ENCODE assay signal across 1 cellular context in the genomic region with DNA sequence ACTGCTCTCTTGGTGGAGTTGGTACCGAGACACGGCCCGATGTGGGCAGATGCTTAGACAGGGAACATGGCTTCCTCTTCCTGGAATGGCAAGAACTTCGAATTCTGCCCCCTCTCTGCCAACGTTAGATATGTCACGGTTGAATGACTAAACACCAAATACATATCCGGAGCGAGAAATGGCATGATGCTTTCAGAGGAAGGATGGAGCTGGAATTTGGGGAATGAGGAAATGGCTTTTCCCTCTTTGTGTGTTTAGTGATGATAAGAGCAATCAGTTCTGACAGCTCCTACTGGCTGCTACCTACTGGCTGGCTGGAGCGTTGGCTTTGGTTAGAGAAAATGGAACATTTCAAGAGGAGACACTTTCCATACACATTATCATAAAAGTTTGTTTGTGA.
TF ChIP-seq lines count a peak whose summit lies in the region.

No MANE protein-coding gene starts in this region.

TF ChIP-seq in K562, 482 proteins besides CTCF, POLR2A, EP300 and RAD21 (continued from another document and continues in another):
- TF ChIP-seq, protein P1, sequence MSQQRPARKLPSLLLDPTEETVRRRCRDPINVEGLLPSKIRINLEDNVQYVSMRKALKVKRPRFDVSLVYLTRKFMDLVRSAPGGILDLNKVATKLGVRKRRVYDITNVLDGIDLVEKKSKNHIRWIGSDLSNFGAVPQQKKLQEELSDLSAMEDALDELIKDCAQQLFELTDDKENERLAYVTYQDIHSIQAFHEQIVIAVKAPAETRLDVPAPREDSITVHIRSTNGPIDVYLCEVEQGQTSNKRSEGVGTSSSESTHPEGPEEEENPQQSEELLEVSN (IDR thresholded peaks at IDR 0.05; ENCODE audit: borderline replicate concordance in 1 of 2, extremely low read depth in 1 of 2, insufficient read depth in 1 of 2, insufficient read length in 1 of 2, low read depth in 1 of 2, low read length in 1 of 2, poor library complexity in 1 of 2, severe bottlenecking in 1 of 2), result no peak
- TF ChIP-seq, protein P2, sequence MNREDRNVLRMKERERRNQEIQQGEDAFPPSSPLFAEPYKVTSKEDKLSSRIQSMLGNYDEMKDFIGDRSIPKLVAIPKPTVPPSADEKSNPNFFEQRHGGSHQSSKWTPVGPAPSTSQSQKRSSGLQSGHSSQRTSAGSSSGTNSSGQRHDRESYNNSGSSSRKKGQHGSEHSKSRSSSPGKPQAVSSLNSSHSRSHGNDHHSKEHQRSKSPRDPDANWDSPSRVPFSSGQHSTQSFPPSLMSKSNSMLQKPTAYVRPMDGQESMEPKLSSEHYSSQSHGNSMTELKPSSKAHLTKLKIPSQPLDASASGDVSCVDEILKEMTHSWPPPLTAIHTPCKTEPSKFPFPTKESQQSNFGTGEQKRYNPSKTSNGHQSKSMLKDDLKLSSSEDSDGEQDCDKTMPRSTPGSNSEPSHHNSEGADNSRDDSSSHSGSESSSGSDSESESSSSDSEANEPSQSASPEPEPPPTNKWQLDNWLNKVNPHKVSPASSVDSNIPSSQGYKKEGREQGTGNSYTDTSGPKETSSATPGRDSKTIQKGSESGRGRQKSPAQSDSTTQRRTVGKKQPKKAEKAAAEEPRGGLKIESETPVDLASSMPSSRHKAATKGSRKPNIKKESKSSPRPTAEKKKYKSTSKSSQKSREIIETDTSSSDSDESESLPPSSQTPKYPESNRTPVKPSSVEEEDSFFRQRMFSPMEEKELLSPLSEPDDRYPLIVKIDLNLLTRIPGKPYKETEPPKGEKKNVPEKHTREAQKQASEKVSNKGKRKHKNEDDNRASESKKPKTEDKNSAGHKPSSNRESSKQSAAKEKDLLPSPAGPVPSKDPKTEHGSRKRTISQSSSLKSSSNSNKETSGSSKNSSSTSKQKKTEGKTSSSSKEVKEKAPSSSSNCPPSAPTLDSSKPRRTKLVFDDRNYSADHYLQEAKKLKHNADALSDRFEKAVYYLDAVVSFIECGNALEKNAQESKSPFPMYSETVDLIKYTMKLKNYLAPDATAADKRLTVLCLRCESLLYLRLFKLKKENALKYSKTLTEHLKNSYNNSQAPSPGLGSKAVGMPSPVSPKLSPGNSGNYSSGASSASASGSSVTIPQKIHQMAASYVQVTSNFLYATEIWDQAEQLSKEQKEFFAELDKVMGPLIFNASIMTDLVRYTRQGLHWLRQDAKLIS (CRISPR knock-in tag; IDR thresholded peaks at IDR 0.05), result no peak
- no peak for TF ChIP-seq NR4A1 (CRISPR knock-in tag; IDR thresholded peaks at IDR 0.05)
- TF ChIP-seq NR4A1 (tag; IDR thresholded peaks at IDR 0.05), result no peak
- TF ChIP-seq, protein P3, sequence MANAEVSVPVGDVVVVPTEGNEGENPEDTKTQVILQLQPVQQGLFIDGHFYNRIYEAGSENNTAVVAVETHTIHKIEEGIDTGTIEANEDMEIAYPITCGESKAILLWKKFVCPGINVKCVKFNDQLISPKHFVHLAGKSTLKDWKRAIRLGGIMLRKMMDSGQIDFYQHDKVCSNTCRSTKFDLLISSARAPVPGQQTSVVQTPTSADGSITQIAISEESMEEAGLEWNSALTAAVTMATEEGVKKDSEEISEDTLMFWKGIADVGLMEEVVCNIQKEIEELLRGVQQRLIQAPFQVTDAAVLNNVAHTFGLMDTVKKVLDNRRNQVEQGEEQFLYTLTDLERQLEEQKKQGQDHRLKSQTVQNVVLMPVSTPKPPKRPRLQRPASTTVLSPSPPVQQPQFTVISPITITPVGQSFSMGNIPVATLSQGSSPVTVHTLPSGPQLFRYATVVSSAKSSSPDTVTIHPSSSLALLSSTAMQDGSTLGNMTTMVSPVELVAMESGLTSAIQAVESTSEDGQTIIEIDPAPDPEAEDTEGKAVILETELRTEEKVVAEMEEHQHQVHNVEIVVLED (CRISPR knock-in tag; IDR thresholded peaks at IDR 0.05), result no peak
- peak; percentile 69 for TF ChIP-seq SMARCA4 (IDR thresholded peaks at IDR 0.05)
- no peak for TF ChIP-seq ELF4 (CRISPR knock-in tag; IDR thresholded peaks at IDR 0.05)
- TF ChIP-seq KLF1 (tag; IDR thresholded peaks at IDR 0.05), result no peak
- TF ChIP-seq EGR1 (conservative IDR thresholded peaks at IDR 0.05), result no peak
- no peak for TF ChIP-seq DDX20 (tag; IDR thresholded peaks at IDR 0.05; ENCODE audit: low read depth)
- no peak for TF ChIP-seq MIER1 (IDR thresholded peaks at IDR 0.05; ENCODE audit: low read depth)
- TF ChIP-seq ZNF121 (CRISPR knock-in tag; conservative IDR thresholded peaks at IDR 0.05), result no peak
- TF ChIP-seq SNIP1 (IDR thresholded peaks at IDR 0.05; ENCODE audit: low read depth), result no peak
- TF ChIP-seq MED1 (CRISPR knock-in tag; IDR thresholded peaks at IDR 0.05; ENCODE audit: borderline replicate concordance), result no peak
- no peak for TF ChIP-seq BCL6 (CRISPR knock-in tag; IDR thresholded peaks at IDR 0.05)
- no peak for TF ChIP-seq STAT5B (CRISPR knock-in tag; IDR thresholded peaks at IDR 0.05)
- no peak for TF ChIP-seq ZNF444 (CRISPR knock-in tag; IDR thresholded peaks at IDR 0.05)
- TF ChIP-seq HNRNPUL1 (IDR thresholded peaks at IDR 0.05; ENCODE audit: low read length), result no peak
- TF ChIP-seq XRCC3 (IDR thresholded peaks at IDR 0.05), result no peak
- no peak for TF ChIP-seq ZNF668 (CRISPR knock-in tag; IDR thresholded peaks at IDR 0.05)
- TF ChIP-seq GABPA (tag; conservative IDR thresholded peaks at IDR 0.05; ENCODE audit: low read depth), result no peak
- no peak for TF ChIP-seq ZBTB17 (CRISPR knock-in tag; IDR thresholded peaks at IDR 0.05)
- no peak for TF ChIP-seq EZH2 (IDR thresholded peaks at IDR 0.05; ENCODE audit: borderline replicate concordance, low read depth, low read length)
- no peak for TF ChIP-seq BACH1 (tag; IDR thresholded peaks at IDR 0.05)
- no peak for TF ChIP-seq HNRNPK (IDR thresholded peaks at IDR 0.05; ENCODE audit: low read depth, low read length, poor library complexity, severe bottlenecking)
- TF ChIP-seq TEAD2 (tag; IDR thresholded peaks at IDR 0.05), result peak; percentile 24; the same call in 1 of the 2 replicates
- peak; percentile 56 to 81; a peak in 3 of 4 replicates for TF ChIP-seq KDM1A (IDR thresholded peaks at IDR 0.05)
- TF ChIP-seq ETV6 (IDR thresholded peaks at IDR 0.05; ENCODE audit: borderline replicate concordance in 1 of 2, low read depth in 2 of 2, low read length in 1 of 2), result no peak
- no peak for TF ChIP-seq ETV6 (CRISPR knock-in tag; IDR thresholded peaks at IDR 0.05; ENCODE audit: borderline replicate concordance)
- peak; percentile 45; the same call in 1 of the 2 replicates for TF ChIP-seq DPF2 (IDR thresholded peaks at IDR 0.05)
- TF ChIP-seq, protein P4, sequence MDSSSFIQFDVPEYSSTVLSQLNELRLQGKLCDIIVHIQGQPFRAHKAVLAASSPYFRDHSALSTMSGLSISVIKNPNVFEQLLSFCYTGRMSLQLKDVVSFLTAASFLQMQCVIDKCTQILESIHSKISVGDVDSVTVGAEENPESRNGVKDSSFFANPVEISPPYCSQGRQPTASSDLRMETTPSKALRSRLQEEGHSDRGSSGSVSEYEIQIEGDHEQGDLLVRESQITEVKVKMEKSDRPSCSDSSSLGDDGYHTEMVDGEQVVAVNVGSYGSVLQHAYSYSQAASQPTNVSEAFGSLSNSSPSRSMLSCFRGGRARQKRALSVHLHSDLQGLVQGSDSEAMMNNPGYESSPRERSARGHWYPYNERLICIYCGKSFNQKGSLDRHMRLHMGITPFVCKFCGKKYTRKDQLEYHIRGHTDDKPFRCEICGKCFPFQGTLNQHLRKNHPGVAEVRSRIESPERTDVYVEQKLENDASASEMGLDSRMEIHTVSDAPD (CRISPR knock-in tag; IDR thresholded peaks at IDR 0.05), result no peak
- TF ChIP-seq NR3C1 (CRISPR knock-in tag; IDR thresholded peaks at IDR 0.05), result no peak
- TF ChIP-seq, protein P5, sequence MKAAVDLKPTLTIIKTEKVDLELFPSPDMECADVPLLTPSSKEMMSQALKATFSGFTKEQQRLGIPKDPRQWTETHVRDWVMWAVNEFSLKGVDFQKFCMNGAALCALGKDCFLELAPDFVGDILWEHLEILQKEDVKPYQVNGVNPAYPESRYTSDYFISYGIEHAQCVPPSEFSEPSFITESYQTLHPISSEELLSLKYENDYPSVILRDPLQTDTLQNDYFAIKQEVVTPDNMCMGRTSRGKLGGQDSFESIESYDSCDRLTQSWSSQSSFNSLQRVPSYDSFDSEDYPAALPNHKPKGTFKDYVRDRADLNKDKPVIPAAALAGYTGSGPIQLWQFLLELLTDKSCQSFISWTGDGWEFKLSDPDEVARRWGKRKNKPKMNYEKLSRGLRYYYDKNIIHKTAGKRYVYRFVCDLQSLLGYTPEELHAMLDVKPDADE (conservative IDR thresholded peaks at IDR 0.05; ENCODE audit: control insufficient read depth, low read depth, low read length), result no peak
- TF ChIP-seq, protein P6, sequence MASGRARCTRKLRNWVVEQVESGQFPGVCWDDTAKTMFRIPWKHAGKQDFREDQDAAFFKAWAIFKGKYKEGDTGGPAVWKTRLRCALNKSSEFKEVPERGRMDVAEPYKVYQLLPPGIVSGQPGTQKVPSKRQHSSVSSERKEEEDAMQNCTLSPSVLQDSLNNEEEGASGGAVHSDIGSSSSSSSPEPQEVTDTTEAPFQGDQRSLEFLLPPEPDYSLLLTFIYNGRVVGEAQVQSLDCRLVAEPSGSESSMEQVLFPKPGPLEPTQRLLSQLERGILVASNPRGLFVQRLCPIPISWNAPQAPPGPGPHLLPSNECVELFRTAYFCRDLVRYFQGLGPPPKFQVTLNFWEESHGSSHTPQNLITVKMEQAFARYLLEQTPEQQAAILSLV (tag; IDR thresholded peaks at IDR 0.05), result no peak
- no peak for TF ChIP-seq MTF1 (CRISPR knock-in tag; IDR thresholded peaks at IDR 0.05; ENCODE audit: borderline replicate concordance)
- TF ChIP-seq, protein P7, sequence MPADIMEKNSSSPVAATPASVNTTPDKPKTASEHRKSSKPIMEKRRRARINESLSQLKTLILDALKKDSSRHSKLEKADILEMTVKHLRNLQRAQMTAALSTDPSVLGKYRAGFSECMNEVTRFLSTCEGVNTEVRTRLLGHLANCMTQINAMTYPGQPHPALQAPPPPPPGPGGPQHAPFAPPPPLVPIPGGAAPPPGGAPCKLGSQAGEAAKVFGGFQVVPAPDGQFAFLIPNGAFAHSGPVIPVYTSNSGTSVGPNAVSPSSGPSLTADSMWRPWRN (IDR thresholded peaks at IDR 0.05; ENCODE audit: low read depth), result no peak
- no peak for TF ChIP-seq MYC (IDR thresholded peaks at IDR 0.05; ENCODE audit: low read depth, low read length)
- TF ChIP-seq MYC (CRISPR knock-in tag; IDR thresholded peaks at IDR 0.05; ENCODE audit: borderline replicate concordance, low read depth), result no peak
- TF ChIP-seq SIN3A (IDR thresholded peaks at IDR 0.05; ENCODE audit: borderline replicate concordance in 2 of 2, control insufficient read depth in 1 of 2, low read depth in 2 of 2, low read length in 2 of 2), result no peak
- TF ChIP-seq, protein P8, sequence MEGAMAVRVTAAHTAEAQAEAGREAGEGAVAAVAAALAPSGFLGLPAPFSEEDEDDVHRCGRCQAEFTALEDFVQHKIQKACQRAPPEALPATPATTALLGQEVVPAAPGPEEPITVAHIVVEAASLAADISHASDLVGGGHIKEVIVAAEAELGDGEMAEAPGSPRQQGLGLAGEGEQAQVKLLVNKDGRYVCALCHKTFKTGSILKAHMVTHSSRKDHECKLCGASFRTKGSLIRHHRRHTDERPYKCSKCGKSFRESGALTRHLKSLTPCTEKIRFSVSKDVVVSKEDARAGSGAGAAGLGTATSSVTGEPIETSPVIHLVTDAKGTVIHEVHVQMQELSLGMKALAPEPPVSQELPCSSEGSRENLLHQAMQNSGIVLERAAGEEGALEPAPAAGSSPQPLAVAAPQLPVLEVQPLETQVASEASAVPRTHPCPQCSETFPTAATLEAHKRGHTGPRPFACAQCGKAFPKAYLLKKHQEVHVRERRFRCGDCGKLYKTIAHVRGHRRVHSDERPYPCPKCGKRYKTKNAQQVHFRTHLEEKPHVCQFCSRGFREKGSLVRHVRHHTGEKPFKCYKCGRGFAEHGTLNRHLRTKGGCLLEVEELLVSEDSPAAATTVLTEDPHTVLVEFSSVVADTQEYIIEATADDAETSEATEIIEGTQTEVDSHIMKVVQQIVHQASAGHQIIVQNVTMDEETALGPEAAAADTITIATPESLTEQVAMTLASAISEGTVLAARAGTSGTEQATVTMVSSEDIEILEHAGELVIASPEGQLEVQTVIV (CRISPR knock-in tag; IDR thresholded peaks at IDR 0.05; ENCODE audit: borderline replicate concordance), result no peak
- TF ChIP-seq GABPB2 (CRISPR knock-in tag; conservative IDR thresholded peaks at IDR 0.05), result no peak
- no peak for TF ChIP-seq ZKSCAN8 (CRISPR knock-in tag; IDR thresholded peaks at IDR 0.05)
- no peak for TF ChIP-seq ZNF584 (CRISPR knock-in tag; IDR thresholded peaks at IDR 0.05; ENCODE audit: low read depth)
- TF ChIP-seq, protein P9, sequence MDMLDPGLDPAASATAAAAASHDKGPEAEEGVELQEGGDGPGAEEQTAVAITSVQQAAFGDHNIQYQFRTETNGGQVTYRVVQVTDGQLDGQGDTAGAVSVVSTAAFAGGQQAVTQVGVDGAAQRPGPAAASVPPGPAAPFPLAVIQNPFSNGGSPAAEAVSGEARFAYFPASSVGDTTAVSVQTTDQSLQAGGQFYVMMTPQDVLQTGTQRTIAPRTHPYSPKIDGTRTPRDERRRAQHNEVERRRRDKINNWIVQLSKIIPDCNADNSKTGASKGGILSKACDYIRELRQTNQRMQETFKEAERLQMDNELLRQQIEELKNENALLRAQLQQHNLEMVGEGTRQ (CRISPR knock-in tag; IDR thresholded peaks at IDR 0.05), result no peak
- TF ChIP-seq HCFC1 (IDR thresholded peaks at IDR 0.05; ENCODE audit: low read depth, low read length), result no peak
- TF ChIP-seq RBBP5 (IDR thresholded peaks at IDR 0.05; ENCODE audit: borderline replicate concordance, insufficient read depth, low read length, poor library complexity, severe bottlenecking), result no peak
- TF ChIP-seq HDAC6 (IDR thresholded peaks at IDR 0.05; ENCODE audit: low read depth, low read length), result no peak
- TF ChIP-seq, protein P10, sequence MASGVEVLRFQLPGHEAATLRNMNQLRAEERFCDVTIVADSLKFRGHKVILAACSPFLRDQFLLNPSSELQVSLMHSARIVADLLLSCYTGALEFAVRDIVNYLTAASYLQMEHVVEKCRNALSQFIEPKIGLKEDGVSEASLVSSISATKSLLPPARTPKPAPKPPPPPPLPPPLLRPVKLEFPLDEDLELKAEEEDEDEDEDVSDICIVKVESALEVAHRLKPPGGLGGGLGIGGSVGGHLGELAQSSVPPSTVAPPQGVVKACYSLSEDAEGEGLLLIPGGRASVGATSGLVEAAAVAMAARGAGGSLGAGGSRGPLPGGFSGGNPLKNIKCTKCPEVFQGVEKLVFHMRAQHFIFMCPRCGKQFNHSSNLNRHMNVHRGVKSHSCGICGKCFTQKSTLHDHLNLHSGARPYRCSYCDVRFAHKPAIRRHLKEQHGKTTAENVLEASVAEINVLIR (CRISPR knock-in tag; IDR thresholded peaks at IDR 0.05), result no peak
- peak in 1 of 3 experiments; percentile 12 for TF ChIP-seq YY1 (IDR thresholded peaks at IDR 0.05; ENCODE audit: borderline replicate concordance in 1 of 3, control insufficient read depth in 1 of 3, extremely low read depth in 1 of 3, insufficient read depth in 3 of 3, insufficient read length in 1 of 3, insufficient replicate concordance in 2 of 3, low read depth in 1 of 3, low read length in 2 of 3)
- TF ChIP-seq HMGN3 (IDR thresholded peaks at IDR 0.05; ENCODE audit: borderline replicate concordance, extremely low read depth, insufficient read length, low read depth, low read length), result no peak
